Comparison of ENCODE assay signal across 1 cellular context in the genomic region with DNA sequence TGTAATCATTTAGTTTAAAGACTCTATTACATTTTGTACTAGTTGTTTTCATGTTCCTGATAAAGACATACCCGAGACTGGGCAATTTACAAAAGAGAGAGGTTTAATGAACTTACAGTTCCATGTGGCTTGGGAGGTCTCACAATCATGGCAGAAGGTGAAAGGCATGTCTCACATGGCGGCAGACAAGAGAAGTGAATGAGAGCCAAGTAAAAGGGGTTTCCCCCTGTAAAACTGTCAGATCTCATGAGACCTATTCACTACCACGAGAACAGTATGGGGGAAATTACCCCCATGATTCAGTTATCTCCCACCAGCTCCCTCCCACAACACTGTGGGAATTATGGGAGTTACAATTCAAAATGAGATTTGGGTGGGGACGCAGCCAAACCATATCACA.
TF ChIP-seq lines count a peak whose summit lies in the region.

No MANE protein-coding gene starts in this region.

TF ChIP-seq in GM12878, 131 proteins besides CTCF, POLR2A, EP300 and RAD21:
- TF ChIP-seq ATF7 (IDR thresholded peaks at IDR 0.05; ENCODE audit: low read depth) (no peak), ZNF207 (IDR thresholded peaks at IDR 0.05; ENCODE audit: borderline replicate concordance) (no peak), YY1 (IDR thresholded peaks at IDR 0.05; ENCODE audit: low read depth, low read length) (0 out of 2 replicates have a peak, but pooled peaks have one; percentile 29), ZBTB33 (IDR thresholded peaks at IDR 0.05) (0 out of 2 replicates have a peak, but pooled peaks have one; percentile 83), MEF2B (IDR thresholded peaks at IDR 0.05; ENCODE audit: partially characterized antibody, poor library complexity, severe bottlenecking) (peak; percentile 43)
